11 cellular contexts compared by ENCODE assay signal in the genomic region with DNA sequence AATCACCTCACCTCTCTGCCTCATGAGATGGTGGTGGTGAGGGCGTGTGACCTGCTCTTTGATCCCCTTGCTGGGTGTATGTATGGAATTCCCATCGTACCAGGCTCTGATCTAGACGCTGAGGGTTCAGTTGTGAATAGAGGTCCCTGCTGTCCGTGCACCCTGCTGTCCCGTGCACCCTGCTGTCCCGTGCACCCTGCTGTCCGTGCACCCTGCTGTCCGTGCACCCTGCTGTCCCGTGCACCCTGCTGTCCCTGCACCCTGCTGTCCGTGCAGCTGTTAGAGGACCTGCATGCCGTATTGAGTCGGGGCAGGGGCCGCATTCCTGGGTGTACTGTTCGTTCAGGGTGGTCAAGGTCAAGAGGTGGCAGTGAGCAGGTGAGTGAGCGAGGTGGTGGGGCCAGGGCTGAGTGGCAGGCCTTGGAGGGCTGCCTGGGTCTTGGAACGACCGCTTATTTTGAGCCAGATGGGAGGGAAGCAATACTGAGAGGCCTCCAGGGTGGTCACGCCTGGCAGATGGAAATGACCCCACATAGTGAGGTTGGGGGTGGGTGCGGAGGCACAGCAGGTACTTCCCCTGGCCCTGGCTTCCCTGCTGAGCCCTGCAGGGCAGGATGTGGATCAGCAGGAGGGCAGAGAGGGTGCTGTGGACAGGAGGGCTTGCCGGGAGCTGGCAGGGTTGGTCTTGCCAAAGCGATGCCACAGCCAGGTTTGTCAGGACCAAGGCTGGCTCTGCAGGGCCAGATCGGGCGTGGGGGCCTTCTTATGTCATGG. TPM values are rescaled to one million over a fixed set of nuclear protein-coding genes. Genes with fewer than 3 reads are reported as not detected.
DNase-seq lines count a peak whose midpoint lies in the region; ATAC-seq and TF ChIP-seq lines count a peak whose summit lies in the region.
"Had no signal": no experiment of that assay in that cellular context is flagged by ENCODE, and none has a peak within 500 bp of the region (broad histone marks: within the 10 kb centered on the region; RNA-seq: fewer than 3 reads in every experiment).

No MANE protein-coding gene starts in this region.

- ATAC-seq in central memory CD8-positive, alpha-beta T cell (replicated peaks; ENCODE audit: extremely low read depth, poor library complexity, severe bottlenecking): no peak
- ATAC-seq in HG03039 (IDR thresholded peaks at IDR 0.05; ENCODE audit: unreplicated experiment): no peak
- no peak for ATAC-seq in HG02798 (IDR thresholded peaks at IDR 0.05; ENCODE audit: poor library complexity, unreplicated experiment)

- H3K4me3 Mint-ChIP-seq in HFFc6: no peak overlapping the region
- no peak overlapping the region for H3K4me3 Mint-ChIP-seq in central memory CD8-positive, alpha-beta T cell

- H2AFZ ChIP-seq in osteoblast (ENCODE audit: low read length): no peak overlapping the region

- no peaks in the 10 kb centered on the region for H3K27me3 ChIP-seq in osteoblast (ENCODE audit: insufficient read depth, low read length)
- H3K27me3 ChIP-seq: heart right ventricle had no signal

- H3K9me3 Mint-ChIP-seq in HFFc6: no peaks in the 10 kb centered on the region
- H3K9me3 Mint-ChIP-seq in central memory CD8-positive, alpha-beta T cell: no peaks in the 10 kb centered on the region
- H3K9me3 Mint-ChIP-seq: nephron had no signal

- H3K27ac Mint-ChIP-seq in HFFc6: peak overlapping the region; percentile 3
- H3K27ac Mint-ChIP-seq in central memory CD8-positive, alpha-beta T cell (ENCODE audit: low read depth): peak overlapping the region; percentile 7

- H3K4me3 ChIP-seq in osteoblast (ENCODE audit: insufficient read depth, low read length): no peak overlapping the region
- H3K4me3 ChIP-seq: heart right ventricle had no signal

- no peak for TF ChIP-seq CTCF in HFFc6 (IDR thresholded peaks at IDR 0.05)
- no peak for TF ChIP-seq CTCF in osteoblast (IDR thresholded peaks at IDR 0.05; ENCODE audit: extremely low read depth, low read depth, low read length)

- H3K9me3 ChIP-seq in osteoblast (ENCODE audit: low read depth, low read length): no peaks in the 10 kb centered on the region
- H3K9me3 ChIP-seq: heart right ventricle had no signal

- peaks cover 38% of the 10 kb centered on the region for H3K4me1 Mint-ChIP-seq in HFFc6 (ENCODE audit: low read depth)
- H3K4me1 Mint-ChIP-seq in central memory CD8-positive, alpha-beta T cell: peaks cover 37% of the 10 kb centered on the region

- peaks cover 73% of the 10 kb centered on the region for H4K20me1 ChIP-seq in osteoblast (ENCODE audit: insufficient read depth, low read length)

- H3K4me2 ChIP-seq in osteoblast (ENCODE audit: insufficient read depth, low read length): no peak overlapping the region

- no peak overlapping the region for H3K27ac ChIP-seq in osteoblast (ENCODE audit: low read depth, low read length)
- H3K27ac ChIP-seq: 22Rv1, heart right ventricle had no signal

- peaks cover 6% of the 10 kb centered on the region for H3K36me3 Mint-ChIP-seq in HFFc6 (ENCODE audit: low read depth)
- peaks cover 70% of the 10 kb centered on the region for H3K36me3 Mint-ChIP-seq in central memory CD8-positive, alpha-beta T cell (ENCODE audit: insufficient read depth)

- H3K4me1 ChIP-seq in osteoblast (ENCODE audit: insufficient read depth, low read length): peaks cover 14% of the 10 kb centered on the region

- H3K27me3 Mint-ChIP-seq in HFFc6 (ENCODE audit: insufficient read depth): peaks cover 3% of the 10 kb centered on the region
- no peaks in the 10 kb centered on the region for H3K27me3 Mint-ChIP-seq in central memory CD8-positive, alpha-beta T cell

- H3K79me2 ChIP-seq in osteoblast (ENCODE audit: insufficient read depth, low read length): peaks cover 85% of the 10 kb centered on the region

- peaks cover 42% of the 10 kb centered on the region for H3K36me3 ChIP-seq in osteoblast (ENCODE audit: insufficient read depth, low read length)

- peak; percentile 41 for DNase-seq in DMS 273 (lab: John Stamatoyannopoulos, UW; ENCODE audit: unreplicated experiment)
- no peak for DNase-seq in DMS 273 treated with DMSO at 0.1 percent for 48 hours (lab: John Stamatoyannopoulos, UW)
- DNase-seq in HFFc6: no peak
- no peak for DNase-seq in central memory CD8-positive, alpha-beta T cell (ENCODE audit: low spot score in 2 of 2)
- DNase-seq in osteoblast (ENCODE audit: insufficient read length, low spot score, missing footprints): peak; percentile 92
- DNase-seq in NCI-H2029 (lab: John Stamatoyannopoulos, UW): no peak
- DNase-seq: heart right ventricle had no signal

RNA-seq across cellular contexts. Expression of a gene that starts 4.6 kb away (rescaled TPM):
- total RNA-seq in HFFc6 (2021; fragmentation: NEBNext Ultra II Directional; extraction: Animal tissue kit (Norgen Biotek cat#: 25700)): 100 to 1,000 TPM; 176 to 191 (median 185) TPM
- total RNA-seq in osteoblast: 25.0 and 31.5 TPM in 2 replicates

RNA-seq across cellular contexts. Expression of a gene that starts 15.6 kb away (rescaled TPM):
- total RNA-seq in HFFc6 (2021; fragmentation: NEBNext Ultra II Directional; extraction: Animal tissue kit (Norgen Biotek cat#: 25700)): 100 to 1,000 TPM; 212 to 241 (median 226) TPM
- 64.5 and 70.2 TPM in 2 replicates for total RNA-seq in osteoblast

RNA-seq across cellular contexts. Expression of a gene that starts 22.5 kb away (rescaled TPM):
- total RNA-seq in HFFc6 (2021; fragmentation: NEBNext Ultra II Directional; extraction: Animal tissue kit (Norgen Biotek cat#: 25700)): 10 to 100 TPM; 12.9 to 17.4 (median 14.0) TPM
- total RNA-seq in osteoblast: 10.5 and 13.3 TPM in 2 replicates

RNA-seq across cellular contexts. Expression of a gene that starts 27.0 kb away (rescaled TPM):
- total RNA-seq in HFFc6 (2021; fragmentation: NEBNext Ultra II Directional; extraction: Animal tissue kit (Norgen Biotek cat#: 25700)): 10 to 100 TPM; 20.1 to 25.8 (median 21.9) TPM
- total RNA-seq in osteoblast: 25.7 and 28.6 TPM in 2 replicates

RNA-seq across cellular contexts. Expression of a gene that starts 29.7 kb away (rescaled TPM):
- 10 to 100 TPM; 51.0 to 60.5 (median 57.7) TPM for total RNA-seq in HFFc6 (2021; fragmentation: NEBNext Ultra II Directional; extraction: Animal tissue kit (Norgen Biotek cat#: 25700))
- 6.5 and 8.3 TPM in 2 replicates for total RNA-seq in osteoblast

Comparison
In these comparisons a context has a peak if more than half of its experiments do, and no peak if none do; other contexts are left out.
1. DNase-seq: peak in DMS 273 (single experiment) and osteoblast (single experiment); none in DMS 273 treated with DMSO at 0.1 percent for 48 hours (single experiment), HFFc6 (single experiment), central memory CD8-positive, alpha-beta T cell (0 of 2) and NCI-H2029 (single experiment).